1 cellular context compared by ENCODE assay signal in the genomic region with DNA sequence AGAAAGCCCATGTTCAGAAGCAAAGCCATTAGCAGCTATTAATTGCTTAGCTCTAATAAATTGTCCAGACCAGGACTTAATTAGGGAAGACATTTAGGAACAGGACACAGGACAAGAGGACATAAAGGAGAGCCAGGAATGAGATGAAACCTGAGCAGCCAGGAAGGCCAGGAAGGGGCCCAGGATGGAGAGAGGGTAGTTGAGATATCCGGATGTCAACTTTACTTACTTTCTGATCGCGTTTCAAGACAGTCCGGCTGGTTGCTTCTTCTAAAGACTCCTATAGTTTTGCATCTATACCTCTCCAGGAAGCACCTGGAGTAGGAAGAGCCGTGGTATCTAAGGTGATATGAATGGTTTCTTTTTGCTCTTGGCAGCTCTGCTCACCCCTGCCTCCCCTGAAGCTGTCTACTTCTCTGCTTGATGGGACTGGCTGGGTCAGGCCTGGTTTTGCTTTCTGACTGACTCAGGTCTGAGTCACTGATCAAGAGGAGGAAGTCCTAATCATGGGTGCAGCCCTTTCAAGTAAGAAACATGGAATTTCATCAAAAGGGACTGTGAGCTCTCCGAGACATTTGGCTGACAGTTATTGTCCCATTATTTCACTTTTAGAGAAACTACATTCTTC.
TF ChIP-seq lines count a peak whose summit lies in the region.

No MANE protein-coding gene starts in this region.

TF ChIP-seq in WTC11, 78 proteins besides CTCF, POLR2A, EP300 and RAD21 (continued from another document):
- TF ChIP-seq, protein P1, sequence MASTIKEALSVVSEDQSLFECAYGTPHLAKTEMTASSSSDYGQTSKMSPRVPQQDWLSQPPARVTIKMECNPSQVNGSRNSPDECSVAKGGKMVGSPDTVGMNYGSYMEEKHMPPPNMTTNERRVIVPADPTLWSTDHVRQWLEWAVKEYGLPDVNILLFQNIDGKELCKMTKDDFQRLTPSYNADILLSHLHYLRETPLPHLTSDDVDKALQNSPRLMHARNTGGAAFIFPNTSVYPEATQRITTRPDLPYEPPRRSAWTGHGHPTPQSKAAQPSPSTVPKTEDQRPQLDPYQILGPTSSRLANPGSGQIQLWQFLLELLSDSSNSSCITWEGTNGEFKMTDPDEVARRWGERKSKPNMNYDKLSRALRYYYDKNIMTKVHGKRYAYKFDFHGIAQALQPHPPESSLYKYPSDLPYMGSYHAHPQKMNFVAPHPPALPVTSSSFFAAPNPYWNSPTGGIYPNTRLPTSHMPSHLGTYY (CRISPR knock-in tag; IDR thresholded peaks at IDR 0.05), result no peak
- no peak for TF ChIP-seq GABPB1 (CRISPR knock-in tag; IDR thresholded peaks at IDR 0.05)
- no peak for TF ChIP-seq FOXJ3 (CRISPR knock-in tag; IDR thresholded peaks at IDR 0.05; ENCODE audit: borderline replicate concordance)
- TF ChIP-seq GRHL2 (CRISPR knock-in tag; IDR thresholded peaks at IDR 0.05; ENCODE audit: insufficient replicate concordance, severe bottlenecking), result no peak
- TF ChIP-seq, protein P2, sequence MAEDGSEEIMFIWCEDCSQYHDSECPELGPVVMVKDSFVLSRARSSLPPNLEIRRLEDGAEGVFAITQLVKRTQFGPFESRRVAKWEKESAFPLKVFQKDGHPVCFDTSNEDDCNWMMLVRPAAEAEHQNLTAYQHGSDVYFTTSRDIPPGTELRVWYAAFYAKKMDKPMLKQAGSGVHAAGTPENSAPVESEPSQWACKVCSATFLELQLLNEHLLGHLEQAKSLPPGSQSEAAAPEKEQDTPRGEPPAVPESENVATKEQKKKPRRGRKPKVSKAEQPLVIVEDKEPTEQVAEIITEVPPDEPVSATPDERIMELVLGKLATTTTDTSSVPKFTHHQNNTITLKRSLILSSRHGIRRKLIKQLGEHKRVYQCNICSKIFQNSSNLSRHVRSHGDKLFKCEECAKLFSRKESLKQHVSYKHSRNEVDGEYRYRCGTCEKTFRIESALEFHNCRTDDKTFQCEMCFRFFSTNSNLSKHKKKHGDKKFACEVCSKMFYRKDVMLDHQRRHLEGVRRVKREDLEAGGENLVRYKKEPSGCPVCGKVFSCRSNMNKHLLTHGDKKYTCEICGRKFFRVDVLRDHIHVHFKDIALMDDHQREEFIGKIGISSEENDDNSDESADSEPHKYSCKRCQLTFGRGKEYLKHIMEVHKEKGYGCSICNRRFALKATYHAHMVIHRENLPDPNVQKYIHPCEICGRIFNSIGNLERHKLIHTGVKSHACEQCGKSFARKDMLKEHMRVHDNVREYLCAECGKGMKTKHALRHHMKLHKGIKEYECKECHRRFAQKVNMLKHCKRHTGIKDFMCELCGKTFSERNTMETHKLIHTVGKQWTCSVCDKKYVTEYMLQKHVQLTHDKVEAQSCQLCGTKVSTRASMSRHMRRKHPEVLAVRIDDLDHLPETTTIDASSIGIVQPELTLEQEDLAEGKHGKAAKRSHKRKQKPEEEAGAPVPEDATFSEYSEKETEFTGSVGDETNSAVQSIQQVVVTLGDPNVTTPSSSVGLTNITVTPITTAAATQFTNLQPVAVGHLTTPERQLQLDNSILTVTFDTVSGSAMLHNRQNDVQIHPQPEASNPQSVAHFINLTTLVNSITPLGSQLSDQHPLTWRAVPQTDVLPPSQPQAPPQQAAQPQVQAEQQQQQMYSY (CRISPR knock-in tag; IDR thresholded peaks at IDR 0.05), result no peak
- no peak for TF ChIP-seq NFE2L1 (CRISPR knock-in tag; IDR thresholded peaks at IDR 0.05)
- no peak for TF ChIP-seq TEAD4 (CRISPR knock-in tag; IDR thresholded peaks at IDR 0.05)
- TF ChIP-seq, protein P3, sequence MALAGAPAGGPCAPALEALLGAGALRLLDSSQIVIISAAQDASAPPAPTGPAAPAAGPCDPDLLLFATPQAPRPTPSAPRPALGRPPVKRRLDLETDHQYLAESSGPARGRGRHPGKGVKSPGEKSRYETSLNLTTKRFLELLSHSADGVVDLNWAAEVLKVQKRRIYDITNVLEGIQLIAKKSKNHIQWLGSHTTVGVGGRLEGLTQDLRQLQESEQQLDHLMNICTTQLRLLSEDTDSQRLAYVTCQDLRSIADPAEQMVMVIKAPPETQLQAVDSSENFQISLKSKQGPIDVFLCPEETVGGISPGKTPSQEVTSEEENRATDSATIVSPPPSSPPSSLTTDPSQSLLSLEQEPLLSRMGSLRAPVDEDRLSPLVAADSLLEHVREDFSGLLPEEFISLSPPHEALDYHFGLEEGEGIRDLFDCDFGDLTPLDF (CRISPR knock-in tag; IDR thresholded peaks at IDR 0.05), result no peak
- no peak for TF ChIP-seq ZNF232 (CRISPR knock-in tag; IDR thresholded peaks at IDR 0.05)
- no peak for TF ChIP-seq NFYB (CRISPR knock-in tag; conservative IDR thresholded peaks at IDR 0.05; ENCODE audit: low read depth)
- no peak for TF ChIP-seq PRRX2 (CRISPR knock-in tag; IDR thresholded peaks at IDR 0.05)
